In genomic region chr9:69937358-69937757, GRCh38 we compare ENCODE assay signal across 2 cellular contexts.
A peak's percentile ranks its signal among the peaks of the same experiment; 100 is the strongest.
TF ChIP-seq lines count a peak whose summit lies in the region.

No MANE protein-coding gene starts in this region.

TF ChIP-seq in IMR-90, 13 proteins besides CTCF, POLR2A, EP300 and RAD21:
- peak; percentile 4; the same call in 1 of the 2 replicates for TF ChIP-seq CEBPB (IDR thresholded peaks at IDR 0.05; ENCODE audit: low read depth, low read length)
- TF ChIP-seq RFX5 (IDR thresholded peaks at IDR 0.05; ENCODE audit: low read depth, low read length) = no peak

TF ChIP-seq in K562, 482 proteins besides CTCF, POLR2A, EP300 and RAD21:
- TF ChIP-seq PTTG1 (tag; IDR thresholded peaks at IDR 0.05; ENCODE audit: low read depth) = no peak
- TF ChIP-seq ZNF764 (CRISPR knock-in tag; IDR thresholded peaks at IDR 0.05; ENCODE audit: low read depth) = no peak
- TF ChIP-seq ZNF436 (CRISPR knock-in tag; IDR thresholded peaks at IDR 0.05) = no peak
- no peak for TF ChIP-seq TBP (optimal IDR thresholded peaks at IDR 0.05; ENCODE audit: low read depth, low read length)
- no peak for TF ChIP-seq FOS (IDR thresholded peaks at IDR 0.05; ENCODE audit: extremely low read depth, insufficient read length)
- TF ChIP-seq MYBL2 (IDR thresholded peaks at IDR 0.05; ENCODE audit: low read depth) = no peak
- no peak for TF ChIP-seq MYBL2 (CRISPR knock-in tag; IDR thresholded peaks at IDR 0.05; ENCODE audit: borderline replicate concordance)
- peak; percentile 58 for TF ChIP-seq ATF3 (IDR thresholded peaks at IDR 0.05)
- no peak for TF ChIP-seq ATF3 (CRISPR knock-in tag; conservative IDR thresholded peaks at IDR 0.05)
- TF ChIP-seq HLTF (IDR thresholded peaks at IDR 0.05) = no peak
- TF ChIP-seq FOXJ3 (CRISPR knock-in tag; IDR thresholded peaks at IDR 0.05) = no peak
- TF ChIP-seq RFX7 (CRISPR knock-in tag; IDR thresholded peaks at IDR 0.05) = no peak
- TF ChIP-seq CBFB (CRISPR knock-in tag; IDR thresholded peaks at IDR 0.05) = no peak
- no peak for TF ChIP-seq CREB5 (CRISPR knock-in tag; IDR thresholded peaks at IDR 0.05)
- peak; percentile 27 for TF ChIP-seq MEIS2 (IDR thresholded peaks at IDR 0.05; ENCODE audit: partially characterized antibody)
- no peak for TF ChIP-seq EHMT2 (IDR thresholded peaks at IDR 0.05)
- TF ChIP-seq HIVEP1 (CRISPR knock-in tag; IDR thresholded peaks at IDR 0.05) = no peak
- 0 out of 2 replicates have a peak, but pooled peaks have one; percentile 18 for TF ChIP-seq CBFA2T2 (conservative IDR thresholded peaks at IDR 0.05)
- TF ChIP-seq NFE2 (IDR thresholded peaks at IDR 0.05; ENCODE audit: low read depth) = no peak
- TF ChIP-seq HDAC6 (IDR thresholded peaks at IDR 0.05; ENCODE audit: low read depth, low read length) = no peak
- no peak for TF ChIP-seq BCOR (IDR thresholded peaks at IDR 0.05)
- no peak for TF ChIP-seq CSDE1 (IDR thresholded peaks at IDR 0.05)
- no peak for TF ChIP-seq ZNF589 (CRISPR knock-in tag; IDR thresholded peaks at IDR 0.05; ENCODE audit: low read depth)
- TF ChIP-seq FOSL1 (tag; conservative IDR thresholded peaks at IDR 0.05) = peak; percentile 71
- TF ChIP-seq PCBP2 (IDR thresholded peaks at IDR 0.05; ENCODE audit: low read depth, low read length, poor library complexity, severe bottlenecking) = no peak
- no peak for TF ChIP-seq MBD2 (IDR thresholded peaks at IDR 0.05; ENCODE audit: borderline replicate concordance, low read depth)
- no peak for TF ChIP-seq RBBP5 (IDR thresholded peaks at IDR 0.05; ENCODE audit: borderline replicate concordance, insufficient read depth, low read length, poor library complexity, severe bottlenecking)
- no peak for TF ChIP-seq FOXP1 (CRISPR knock-in tag; IDR thresholded peaks at IDR 0.05)
- TF ChIP-seq RBFOX2 (IDR thresholded peaks at IDR 0.05; ENCODE audit: low read depth, low read length) = no peak
- TF ChIP-seq ARID1B (IDR thresholded peaks at IDR 0.05) = peak; percentile 54
- no peak for TF ChIP-seq ZMIZ1 (IDR thresholded peaks at IDR 0.05; ENCODE audit: low read depth in 2 of 2, low read length in 2 of 2)
- TF ChIP-seq ZNF655 (CRISPR knock-in tag; IDR thresholded peaks at IDR 0.05) = no peak
- TF ChIP-seq RFX1 (IDR thresholded peaks at IDR 0.05) = no peak
- peak; percentile 34 for TF ChIP-seq CBFA2T3 (IDR thresholded peaks at IDR 0.05)
- no peak for TF ChIP-seq POLR2H (tag; IDR thresholded peaks at IDR 0.05; ENCODE audit: low read depth)
- TF ChIP-seq EZH2 (IDR thresholded peaks at IDR 0.05; ENCODE audit: borderline replicate concordance, low read depth, low read length) = no peak
- TF ChIP-seq ETV6 (IDR thresholded peaks at IDR 0.05; ENCODE audit: borderline replicate concordance in 1 of 2, low read depth in 2 of 2, low read length in 1 of 2) = no peak
- TF ChIP-seq ETV6 (CRISPR knock-in tag; IDR thresholded peaks at IDR 0.05; ENCODE audit: borderline replicate concordance) = no peak
- no peak for TF ChIP-seq REST (CRISPR knock-in tag; IDR thresholded peaks at IDR 0.05; ENCODE audit: low read depth)
- no peak for TF ChIP-seq ZNF174 (CRISPR knock-in tag; IDR thresholded peaks at IDR 0.05)
- TF ChIP-seq MYNN (IDR thresholded peaks at IDR 0.05) = no peak
- TF ChIP-seq MYNN (CRISPR knock-in tag; IDR thresholded peaks at IDR 0.05) = no peak
- no peak for TF ChIP-seq CREB3L1 (IDR thresholded peaks at IDR 0.05; ENCODE audit: borderline replicate concordance, low read depth)
- TF ChIP-seq ZNF584 (CRISPR knock-in tag; IDR thresholded peaks at IDR 0.05; ENCODE audit: low read depth) = no peak
- TF ChIP-seq ZNF143 (CRISPR knock-in tag; IDR thresholded peaks at IDR 0.05) = no peak
- no peak for TF ChIP-seq E2F8 (IDR thresholded peaks at IDR 0.05; ENCODE audit: low read depth, partially characterized antibody)
